In the genomic region with DNA sequence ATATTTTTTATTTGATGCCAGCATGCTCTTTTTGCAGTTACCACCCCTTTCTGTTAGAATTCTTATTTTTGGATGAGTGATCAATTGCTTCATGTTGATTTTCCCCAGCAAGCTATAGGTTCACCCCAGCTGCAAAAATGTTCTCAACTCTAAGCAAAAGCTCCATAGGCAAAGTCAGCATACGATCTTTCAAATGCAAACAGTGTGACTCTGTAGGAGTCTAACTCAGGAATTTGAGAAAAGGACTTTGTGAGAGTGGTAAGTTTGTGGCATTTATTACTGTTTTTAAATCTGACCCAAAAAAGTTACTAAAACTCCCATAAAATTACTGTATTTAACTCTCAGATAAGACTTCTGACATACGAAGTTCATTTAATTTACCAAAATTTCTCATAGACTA, we compare ENCODE assay signal across 1 cellular context.
TF ChIP-seq lines count a peak whose summit lies in the region.

No MANE protein-coding gene starts in this region.

TF ChIP-seq in WTC11, 78 proteins besides CTCF, POLR2A, EP300 and RAD21 (continued from another document):
- TF ChIP-seq ZSCAN18 (CRISPR knock-in tag; IDR thresholded peaks at IDR 0.05) (no peak), GABPB1 (CRISPR knock-in tag; IDR thresholded peaks at IDR 0.05) (no peak), ETV6 (CRISPR knock-in tag; IDR thresholded peaks at IDR 0.05) (no peak), HMGA2 (CRISPR knock-in tag; IDR thresholded peaks at IDR 0.05) (no peak), FOXJ3 (CRISPR knock-in tag; IDR thresholded peaks at IDR 0.05; ENCODE audit: borderline replicate concordance) (no peak), ZNF317 (CRISPR knock-in tag; IDR thresholded peaks at IDR 0.05; ENCODE audit: borderline replicate concordance, low read depth) (no peak), TEAD1 (CRISPR knock-in tag; IDR thresholded peaks at IDR 0.05) (no peak), GRHL2 (CRISPR knock-in tag; IDR thresholded peaks at IDR 0.05; ENCODE audit: insufficient replicate concordance, severe bottlenecking) (no peak), GTF2I (CRISPR knock-in tag; conservative IDR thresholded peaks at IDR 0.05) (no peak), STAT6 (CRISPR knock-in tag; conservative IDR thresholded peaks at IDR 0.05; ENCODE audit: low read depth) (no peak), SP1 (CRISPR knock-in tag; conservative IDR thresholded peaks at IDR 0.05) (no peak)
- TF ChIP-seq, protein P1, sequence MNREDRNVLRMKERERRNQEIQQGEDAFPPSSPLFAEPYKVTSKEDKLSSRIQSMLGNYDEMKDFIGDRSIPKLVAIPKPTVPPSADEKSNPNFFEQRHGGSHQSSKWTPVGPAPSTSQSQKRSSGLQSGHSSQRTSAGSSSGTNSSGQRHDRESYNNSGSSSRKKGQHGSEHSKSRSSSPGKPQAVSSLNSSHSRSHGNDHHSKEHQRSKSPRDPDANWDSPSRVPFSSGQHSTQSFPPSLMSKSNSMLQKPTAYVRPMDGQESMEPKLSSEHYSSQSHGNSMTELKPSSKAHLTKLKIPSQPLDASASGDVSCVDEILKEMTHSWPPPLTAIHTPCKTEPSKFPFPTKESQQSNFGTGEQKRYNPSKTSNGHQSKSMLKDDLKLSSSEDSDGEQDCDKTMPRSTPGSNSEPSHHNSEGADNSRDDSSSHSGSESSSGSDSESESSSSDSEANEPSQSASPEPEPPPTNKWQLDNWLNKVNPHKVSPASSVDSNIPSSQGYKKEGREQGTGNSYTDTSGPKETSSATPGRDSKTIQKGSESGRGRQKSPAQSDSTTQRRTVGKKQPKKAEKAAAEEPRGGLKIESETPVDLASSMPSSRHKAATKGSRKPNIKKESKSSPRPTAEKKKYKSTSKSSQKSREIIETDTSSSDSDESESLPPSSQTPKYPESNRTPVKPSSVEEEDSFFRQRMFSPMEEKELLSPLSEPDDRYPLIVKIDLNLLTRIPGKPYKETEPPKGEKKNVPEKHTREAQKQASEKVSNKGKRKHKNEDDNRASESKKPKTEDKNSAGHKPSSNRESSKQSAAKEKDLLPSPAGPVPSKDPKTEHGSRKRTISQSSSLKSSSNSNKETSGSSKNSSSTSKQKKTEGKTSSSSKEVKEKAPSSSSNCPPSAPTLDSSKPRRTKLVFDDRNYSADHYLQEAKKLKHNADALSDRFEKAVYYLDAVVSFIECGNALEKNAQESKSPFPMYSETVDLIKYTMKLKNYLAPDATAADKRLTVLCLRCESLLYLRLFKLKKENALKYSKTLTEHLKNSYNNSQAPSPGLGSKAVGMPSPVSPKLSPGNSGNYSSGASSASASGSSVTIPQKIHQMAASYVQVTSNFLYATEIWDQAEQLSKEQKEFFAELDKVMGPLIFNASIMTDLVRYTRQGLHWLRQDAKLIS (CRISPR knock-in tag; IDR thresholded peaks at IDR 0.05; ENCODE audit: borderline replicate concordance): no peak
- TF ChIP-seq, protein P2, sequence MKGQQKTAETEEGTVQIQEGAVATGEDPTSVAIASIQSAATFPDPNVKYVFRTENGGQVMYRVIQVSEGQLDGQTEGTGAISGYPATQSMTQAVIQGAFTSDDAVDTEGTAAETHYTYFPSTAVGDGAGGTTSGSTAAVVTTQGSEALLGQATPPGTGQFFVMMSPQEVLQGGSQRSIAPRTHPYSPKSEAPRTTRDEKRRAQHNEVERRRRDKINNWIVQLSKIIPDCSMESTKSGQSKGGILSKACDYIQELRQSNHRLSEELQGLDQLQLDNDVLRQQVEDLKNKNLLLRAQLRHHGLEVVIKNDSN (CRISPR knock-in tag; IDR thresholded peaks at IDR 0.05): no peak
